22 cellular contexts compared by ENCODE assay signal in the genomic region with DNA sequence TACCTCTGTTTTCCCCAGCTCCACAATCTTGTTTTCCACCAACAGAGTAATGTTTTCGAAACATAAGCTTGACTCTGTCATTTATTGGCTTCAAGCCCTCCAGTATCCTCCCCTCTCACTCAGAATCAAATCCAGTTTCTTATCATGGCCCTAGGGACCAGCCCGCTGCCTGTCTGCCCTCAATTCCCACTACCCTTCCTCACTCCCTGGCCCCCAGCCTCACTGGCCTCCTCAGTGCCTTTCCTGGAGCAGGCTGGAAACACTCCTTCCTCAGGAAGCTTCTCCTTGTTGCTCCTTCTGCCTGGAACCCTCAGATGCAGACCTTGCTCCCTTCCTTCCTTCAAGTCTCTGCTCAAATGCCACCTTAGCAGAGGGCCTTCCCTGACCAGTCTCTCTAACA. TPM values are rescaled to one million over a fixed set of nuclear protein-coding genes. Genes with fewer than 3 reads are reported as not detected.
DNase-seq lines count a peak whose midpoint lies in the region; ATAC-seq lines count a peak whose summit lies in the region.
"Had no signal": no experiment of that assay in that cellular context is flagged by ENCODE, and none has a peak within 500 bp of the region (broad histone marks: within the 10 kb centered on the region; RNA-seq: fewer than 3 reads in every experiment).

No MANE protein-coding gene starts in this region.

- no peaks in the 10 kb centered on the region for H3K27me3 Mint-ChIP-seq in activated naive CD4-positive, alpha-beta T cell treated with anti-CD3 and anti-CD28 coated beads for 36 hours (ENCODE audit: low read depth)
- H3K27me3 Mint-ChIP-seq in dendritic cell treated with granulocyte-macrophage colony-stimulating factor and Interleukin-4, amounts not matched to agents 40 ng/mL and 50 ng/mL, for 4 days: no peaks in the 10 kb centered on the region
- H3K27me3 Mint-ChIP-seq in stimulated activated memory B cell treated with anti-CD40 and anti-IgM and Interleukin-4, amounts not matched to agents 10 μg/mL and 1 μg/mL and 100 μg/mL, for 72 hours: no peaks in the 10 kb centered on the region
- H3K27me3 Mint-ChIP-seq: activated CD8-positive, alpha-beta memory T cell treated with anti-CD3 and anti-CD28 coated beads, Interleukin-2, amount 10 ng/mL, durations not matched to agents 7 days and 5 days; natural killer cell treated with Interleukin-12 subunit alpha and Interleukin-12 subunit beta and Interleukin-15 and Interleukin-18, amount 100 ng/mL, for 72 hours had no signal

- H3K79me2 ChIP-seq in Karpas-422 (ENCODE audit: low read length): no peaks in the 10 kb centered on the region

- H3K27me3 ChIP-seq in Karpas-422 (ENCODE audit: low read length): no peaks in the 10 kb centered on the region
- H3K27me3 ChIP-seq: body of pancreas, upper lobe of left lung had no signal

- CTCF ChIA-PET in activated naive CD4-positive, alpha-beta T cell treated with anti-CD3 and anti-CD28 coated beads for 36 hours (lab: Charles Lee): interaction anchor here (0.6 to 17.3 kb wide), 4 partner anchors 8 to 87 kb away, joined by 3 to 636 read pairs (median 4); a partner anchor contains a TSS

- peak overlapping the region; percentile 22 for H3K27ac Mint-ChIP-seq in activated naive CD4-positive, alpha-beta T cell treated with anti-CD3 and anti-CD28 coated beads for 36 hours
- H3K27ac Mint-ChIP-seq in dendritic cell treated with granulocyte-macrophage colony-stimulating factor and Interleukin-4, amounts not matched to agents 40 ng/mL and 50 ng/mL, for 4 days: peak overlapping the region; percentile 1
- peak overlapping the region; percentile 65 for H3K27ac Mint-ChIP-seq in stimulated activated memory B cell treated with anti-CD40 and anti-IgM and Interleukin-4, amounts not matched to agents 10 μg/mL and 1 μg/mL and 100 μg/mL, for 72 hours
- H3K27ac Mint-ChIP-seq: activated CD8-positive, alpha-beta memory T cell treated with anti-CD3 and anti-CD28 coated beads, Interleukin-2, amount 10 ng/mL, durations not matched to agents 7 days and 5 days; T-helper 2 cell treated with Interferon-gamma antibody and Interleukin-4, amounts not matched to agents 5 μg/mL and 100 μg/mL, for 36 hours had no signal

- peaks cover 55% of the 10 kb centered on the region for H3K4me1 ChIP-seq in Karpas-422 (ENCODE audit: low read length)

- ATAC-seq in stimulated activated memory B cell treated with anti-CD40 and anti-IgM and Interleukin-4, amounts not matched to agents 10 μg/mL and 1 μg/mL and 100 μg/mL, for 72 hours: no peak
- ATAC-seq in HG03025 (IDR thresholded peaks at IDR 0.05; ENCODE audit: low FRiP score, unreplicated experiment) (no peak), HG03520 (IDR thresholded peaks at IDR 0.05; ENCODE audit: unreplicated experiment) (no peak)
- ATAC-seq: activated CD4-positive, CD25-positive, alpha-beta regulatory T cell treated with anti-CD3 and anti-CD28 coated beads, Interleukin-2, amount 50 U/mL, for 24 hours; activated CD8-positive, alpha-beta memory T cell treated with anti-CD3 and anti-CD28 coated beads, Interleukin-2, amount 10 ng/mL, durations not matched to agents 7 days and 5 days; body of pancreas; natural killer cell treated with Interleukin-12 subunit alpha and Interleukin-12 subunit beta and Interleukin-15 and Interleukin-18, amount 100 ng/mL, for 72 hours had no signal

- H3K4me3 Mint-ChIP-seq in activated naive CD4-positive, alpha-beta T cell treated with anti-CD3 and anti-CD28 coated beads for 36 hours: no peak overlapping the region
- H3K4me3 Mint-ChIP-seq in dendritic cell treated with granulocyte-macrophage colony-stimulating factor and Interleukin-4, amounts not matched to agents 40 ng/mL and 50 ng/mL, for 4 days: no peak overlapping the region
- H3K4me3 Mint-ChIP-seq in stimulated activated memory B cell treated with anti-CD40 and anti-IgM and Interleukin-4, amounts not matched to agents 10 μg/mL and 1 μg/mL and 100 μg/mL, for 72 hours: peak overlapping the region; percentile 26
- H3K4me3 Mint-ChIP-seq: activated CD8-positive, alpha-beta memory T cell treated with anti-CD3 and anti-CD28 coated beads, Interleukin-2, amount 10 ng/mL, durations not matched to agents 7 days and 5 days; natural killer cell treated with Interleukin-12 subunit alpha and Interleukin-12 subunit beta and Interleukin-15 and Interleukin-18, amount 100 ng/mL, for 72 hours; T-helper 2 cell treated with Interferon-gamma antibody and Interleukin-4, amounts not matched to agents 5 μg/mL and 100 μg/mL, for 36 hours had no signal

- no peak for DNase-seq in activated naive CD4-positive, alpha-beta T cell treated with anti-CD3 and anti-CD28 coated beads for 36 hours
- no peak for DNase-seq in activated naive CD4-positive, alpha-beta T cell treated with anti-CD3 and anti-CD28 coated beads, Interleukin-2, amount 50 U/mL, for 16 hours
- peak; percentile 43 for DNase-seq in Karpas-422
- DNase-seq in DMS 273 (lab: John Stamatoyannopoulos, UW; ENCODE audit: unreplicated experiment): no peak
- DNase-seq: activated CD8-positive, alpha-beta memory T cell treated with anti-CD3 and anti-CD28 coated beads, Interleukin-2, amount 10 ng/mL, durations not matched to agents 7 days and 5 days; activated gamma-delta T cell; body of pancreas; cortex of kidney; NCI-H187; NCI-H446 treated with DMSO at 0.1 percent for 48 hours; SIG-M5; stimulated activated CD4-positive, alpha-beta T cell treated with anti-CD3 and anti-CD28 coated beads, Interleukin-12 subunit alpha, Interleukin-12 subunit beta, amount 100 ng/mL, for 4 hours; stimulated activated naive CD4-positive, alpha-beta T cell treated with Interleukin-2 at 50 U/mL for 16 hours; upper lobe of left lung had no signal

- H3K27ac ChIP-seq in Karpas-422 (ENCODE audit: low read length): peak overlapping the region; percentile 99

- peaks cover 9% of the 10 kb centered on the region; the same call in 1 of the 2 replicates for H3K36me3 ChIP-seq in Karpas-422 (ENCODE audit: insufficient read depth, low read length)
- H3K36me3 ChIP-seq: upper lobe of left lung had no signal

- no peaks in the 10 kb centered on the region for H3K9me3 Mint-ChIP-seq in activated naive CD4-positive, alpha-beta T cell treated with anti-CD3 and anti-CD28 coated beads for 36 hours
- no peaks in the 10 kb centered on the region for H3K9me3 Mint-ChIP-seq in dendritic cell treated with granulocyte-macrophage colony-stimulating factor and Interleukin-4, amounts not matched to agents 40 ng/mL and 50 ng/mL, for 4 days
- no peaks in the 10 kb centered on the region for H3K9me3 Mint-ChIP-seq in stimulated activated memory B cell treated with anti-CD40 and anti-IgM and Interleukin-4, amounts not matched to agents 10 μg/mL and 1 μg/mL and 100 μg/mL, for 72 hours
- H3K9me3 Mint-ChIP-seq: natural killer cell treated with Interleukin-12 subunit alpha and Interleukin-12 subunit beta and Interleukin-15 and Interleukin-18, amount 100 ng/mL, for 72 hours; T-helper 2 cell treated with Interferon-gamma antibody and Interleukin-4, amounts not matched to agents 5 μg/mL and 100 μg/mL, for 36 hours had no signal

- peaks cover 8% of the 10 kb centered on the region; the same call in 1 of the 2 replicates for H4K20me1 ChIP-seq in Karpas-422 (ENCODE audit: insufficient read depth, low read depth, low read length)

- no peak overlapping the region; the same call in 1 of the 2 replicates for H3K9ac ChIP-seq in Karpas-422 (ENCODE audit: low read length)

- peaks cover 75% of the 10 kb centered on the region for H3K4me1 Mint-ChIP-seq in activated naive CD4-positive, alpha-beta T cell treated with anti-CD3 and anti-CD28 coated beads for 36 hours (ENCODE audit: low read depth)
- H3K4me1 Mint-ChIP-seq in dendritic cell treated with granulocyte-macrophage colony-stimulating factor and Interleukin-4, amounts not matched to agents 40 ng/mL and 50 ng/mL, for 4 days (ENCODE audit: low read depth): peaks cover 51% of the 10 kb centered on the region
- peaks cover 76% of the 10 kb centered on the region for H3K4me1 Mint-ChIP-seq in stimulated activated memory B cell treated with anti-CD40 and anti-IgM and Interleukin-4, amounts not matched to agents 10 μg/mL and 1 μg/mL and 100 μg/mL, for 72 hours

- H2AFZ ChIP-seq in Karpas-422 (ENCODE audit: low read length): no peak overlapping the region

- intact Hi-C loops in activated naive CD4-positive, alpha-beta T cell treated with anti-CD3 and anti-CD28 coated beads for 36 hours (cut with micrococcal nuclease): no loop called here
- intact Hi-C loops in dendritic cell treated with granulocyte-macrophage colony-stimulating factor and Interleukin-4, amounts not matched to agents 40 ng/mL and 50 ng/mL, for 4 days (cut with micrococcal nuclease): no loop called here

- H3K9me3 ChIP-seq in Karpas-422 (ENCODE audit: low read length): no peaks in the 10 kb centered on the region
- H3K9me3 ChIP-seq: body of pancreas, upper lobe of left lung had no signal

- no peak overlapping the region for H3K4me3 ChIP-seq in Karpas-422 (ENCODE audit: low read length)
- H3K4me3 ChIP-seq: body of pancreas, lung, upper lobe of left lung had no signal

- no peak overlapping the region for H3K4me2 ChIP-seq in Karpas-422 (ENCODE audit: low read depth, low read length, poor library complexity, severe bottlenecking)

- H3K9me2 ChIP-seq in Karpas-422 (replicated peaks; ENCODE audit: insufficient read depth, low read length): no peaks in the 10 kb centered on the region

- H3K36me3 Mint-ChIP-seq in activated naive CD4-positive, alpha-beta T cell treated with anti-CD3 and anti-CD28 coated beads for 36 hours (ENCODE audit: low read depth): no peaks in the 10 kb centered on the region
- H3K36me3 Mint-ChIP-seq in dendritic cell treated with granulocyte-macrophage colony-stimulating factor and Interleukin-4, amounts not matched to agents 40 ng/mL and 50 ng/mL, for 4 days (ENCODE audit: low read depth): peaks cover 22% of the 10 kb centered on the region
- H3K36me3 Mint-ChIP-seq in stimulated activated memory B cell treated with anti-CD40 and anti-IgM and Interleukin-4, amounts not matched to agents 10 μg/mL and 1 μg/mL and 100 μg/mL, for 72 hours: no peaks in the 10 kb centered on the region
- H3K36me3 Mint-ChIP-seq: natural killer cell treated with Interleukin-12 subunit alpha and Interleukin-12 subunit beta and Interleukin-15 and Interleukin-18, amount 100 ng/mL, for 72 hours had no signal

RNA-seq across cellular contexts. Expression of a gene that starts 3.9 kb away (rescaled TPM):
- 10 to 100 TPM; 40.7 to 42.0 TPM for total RNA-seq in activated naive CD4-positive, alpha-beta T cell treated with anti-CD3 and anti-CD28 coated beads for 36 hours
- total RNA-seq in Karpas-422 (2014; rRNA removed; shearing (Covaris generic); ENCODE audit: low replicate concordance): 362 and 684 TPM in 2 replicates

RNA-seq across cellular contexts. Expression of a gene that starts 23.9 kb away (rescaled TPM):
- total RNA-seq in activated naive CD4-positive, alpha-beta T cell treated with anti-CD3 and anti-CD28 coated beads for 36 hours: not detected
- total RNA-seq in Karpas-422 (2014; rRNA removed; shearing (Covaris generic); ENCODE audit: low replicate concordance): 6.4 and 13.9 TPM in 2 replicates

RNA-seq across cellular contexts. Expression of a gene that starts 42.3 kb away (rescaled TPM):
- 10 to 100 TPM; 29.5 to 30.7 TPM for total RNA-seq in activated naive CD4-positive, alpha-beta T cell treated with anti-CD3 and anti-CD28 coated beads for 36 hours
- 14.8 and 19.2 TPM in 2 replicates for total RNA-seq in Karpas-422 (2014; rRNA removed; shearing (Covaris generic); ENCODE audit: low replicate concordance)

RNA-seq across cellular contexts. Expression of a gene that starts 46.1 kb away (rescaled TPM):
- 1 to 10 TPM; 4.1 to 5.4 TPM for total RNA-seq in activated naive CD4-positive, alpha-beta T cell treated with anti-CD3 and anti-CD28 coated beads for 36 hours
- total RNA-seq in Karpas-422 (2014; rRNA removed; shearing (Covaris generic); ENCODE audit: low replicate concordance): 0.61 and 0.82 TPM in 2 replicates

RNA-seq across cellular contexts. Expression of a gene that starts 52.2 kb away (rescaled TPM):
- 100 to 1,000 TPM; 202 to 204 TPM for total RNA-seq in activated naive CD4-positive, alpha-beta T cell treated with anti-CD3 and anti-CD28 coated beads for 36 hours
- 218 and 332 TPM in 2 replicates for total RNA-seq in Karpas-422 (2014; rRNA removed; shearing (Covaris generic); ENCODE audit: low replicate concordance)

Comparison
In these comparisons a context has a peak if more than half of its experiments do, and no peak if none do; other contexts are left out.
1. H3K27ac Mint-ChIP-seq: peak in every context shown above with its lines; median percentile 65 in stimulated activated memory B cell treated with anti-CD40 and anti-IgM and Interleukin-4, amounts not matched to agents 10 μg/mL and 1 μg/mL and 100 μg/mL, for 72 hours; 22 in activated naive CD4-positive, alpha-beta T cell treated with anti-CD3 and anti-CD28 coated beads for 36 hours; 1 in dendritic cell treated with granulocyte-macrophage colony-stimulating factor and Interleukin-4, amounts not matched to agents 40 ng/mL and 50 ng/mL, for 4 days.